In the genomic region with DNA sequence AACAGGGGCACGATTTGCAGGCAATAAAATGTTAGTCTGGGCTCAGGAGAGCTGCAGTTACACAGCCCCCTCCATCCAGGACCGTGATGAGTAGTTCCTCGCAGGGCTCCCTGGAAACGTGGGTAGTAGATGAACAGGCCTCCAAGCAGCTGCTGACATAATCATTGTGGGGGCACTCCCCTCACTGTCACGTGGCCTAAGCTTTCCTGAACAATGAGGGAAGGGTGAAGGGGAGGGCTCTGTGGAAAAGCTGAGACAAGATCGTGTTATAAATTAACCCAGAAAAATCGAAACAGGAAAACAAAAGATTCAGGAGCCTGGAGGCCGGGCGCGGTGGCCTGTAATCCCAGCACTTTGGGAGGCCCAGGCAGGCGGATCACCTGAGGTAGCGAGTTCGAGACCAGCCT, we compare ENCODE assay signal across 8 cellular contexts. TPM values are rescaled to one million over a fixed set of nuclear protein-coding genes. Genes with fewer than 3 reads are reported as not detected.
DNase-seq lines count a peak whose midpoint lies in the region; ATAC-seq and TF ChIP-seq lines count a peak whose summit lies in the region.

No MANE protein-coding gene starts in this region.

- ATAC-seq in HG02981 (IDR thresholded peaks at IDR 0.05; ENCODE audit: unreplicated experiment): no peak

- peak; percentile 95 for DNase-seq in AG09309 (ENCODE audit: low read depth)
- peak; percentile 78 for DNase-seq in HPDE6-E6E7 (ENCODE audit: extremely low spot score)
- peak; percentile 83 for DNase-seq in activated CD4-positive, alpha-beta memory T cell treated with anti-CD3 and anti-CD28 coated beads for 36 hours
- peak; percentile 95 for DNase-seq in epithelial cell of prostate (ENCODE audit: low read depth, low spot score)
- peak; percentile 85 for DNase-seq in middle frontal gyrus (ENCODE audit: extremely low spot score, low spot score)
- DNase-seq in NK-92 (lab: John Stamatoyannopoulos, UW; ENCODE audit: unreplicated experiment): no peak

- TF ChIP-seq CTCF in AG09309 (IDR thresholded peaks at IDR 0.05; ENCODE audit: control insufficient read depth, insufficient read depth, low read depth, low read length, missing control alignments): no peak

- peaks cover 37% of the 10 kb centered on the region for H3K4me1 Mint-ChIP-seq in activated CD4-positive, alpha-beta memory T cell treated with anti-CD3 and anti-CD28 coated beads for 36 hours (ENCODE audit: low read depth)

- no peaks in the 10 kb centered on the region for H3K9me3 Mint-ChIP-seq in activated CD4-positive, alpha-beta memory T cell treated with anti-CD3 and anti-CD28 coated beads for 36 hours

- peaks cover 0 to 2% (median 0%) of the 10 kb centered on the region in 5 donors for H3K9me3 ChIP-seq in subcutaneous abdominal adipose tissue (ENCODE audit: control insufficient read depth in 5 of 5, low read length in 5 of 5)

- peaks cover 0 to 30% (median 24%) of the 10 kb centered on the region in 5 donors for H3K36me3 ChIP-seq in subcutaneous abdominal adipose tissue (ENCODE audit: control insufficient read depth in 5 of 5, insufficient read depth in 5 of 5, low read length in 5 of 5)

- H3K9ac ChIP-seq in subcutaneous abdominal adipose tissue (ENCODE audit: low read length in 5 of 5): peak overlapping the region; percentile 57 to 96 (median 83)

- intact Hi-C loops in activated CD4-positive, alpha-beta memory T cell treated with anti-CD3 and anti-CD28 coated beads for 36 hours (cut with micrococcal nuclease): no loop called here

- H3K4me3 Mint-ChIP-seq in activated CD4-positive, alpha-beta memory T cell treated with anti-CD3 and anti-CD28 coated beads for 36 hours: peak overlapping the region; percentile 62

- peak overlapping the region; percentile 100 for H3K27ac ChIP-seq in epithelial cell of prostate
- peak overlapping the region; percentile 97 for H3K27ac ChIP-seq in subcutaneous abdominal adipose tissue (ENCODE audit: low read depth, low read length)

- H3K27ac Mint-ChIP-seq in activated CD4-positive, alpha-beta memory T cell treated with anti-CD3 and anti-CD28 coated beads for 36 hours: no peak overlapping the region

- peaks cover 0 to 5% (median 0%) of the 10 kb centered on the region in 5 donors for H3K27me3 ChIP-seq in subcutaneous abdominal adipose tissue (ENCODE audit: control insufficient read depth in 5 of 5, insufficient read depth in 4 of 5, low read length in 5 of 5)

- POLR2A ChIA-PET in activated CD4-positive, alpha-beta memory T cell treated with anti-CD3 and anti-CD28 coated beads for 36 hours (lab: Charles Lee): interaction anchor here (0.6 to 5.3 kb wide), 5 partner anchors 9 to 466 kb away, joined by 3 to 95 read pairs (median 16); a partner anchor contains a TSS

- H3K36me3 Mint-ChIP-seq in activated CD4-positive, alpha-beta memory T cell treated with anti-CD3 and anti-CD28 coated beads for 36 hours: peaks cover 1% of the 10 kb centered on the region

- no peaks in the 10 kb centered on the region for H3K27me3 Mint-ChIP-seq in activated CD4-positive, alpha-beta memory T cell treated with anti-CD3 and anti-CD28 coated beads for 36 hours

- peaks cover 27 to 78% (median 56%) of the 10 kb centered on the region in 5 donors for H3K4me1 ChIP-seq in subcutaneous abdominal adipose tissue (ENCODE audit: control insufficient read depth in 5 of 5, insufficient read depth in 5 of 5, low read length in 5 of 5)

- H3K4me3 ChIP-seq in AG09309 (ENCODE audit: control insufficient read depth, low read depth, low read length) (peak overlapping the region; percentile 27; the same call in 1 of the 2 replicates), subcutaneous abdominal adipose tissue (ENCODE audit: low read depth in 1 of 5, low read length in 5 of 5) (peak overlapping the region; percentile 54 to 100 (median 100))

- CTCF ChIA-PET in activated CD4-positive, alpha-beta memory T cell treated with anti-CD3 and anti-CD28 coated beads for 36 hours (lab: Charles Lee): interaction anchor here (0.6 to 8.7 kb wide), 7 partner anchors 15 to 1135 kb away, joined by 3 to 62 read pairs (median 4); a partner anchor contains a TSS

RNA-seq across cellular contexts. Expression of a gene that starts 1.3 kb away (rescaled TPM):
- total RNA-seq in activated CD4-positive, alpha-beta memory T cell treated with anti-CD3 and anti-CD28 coated beads for 36 hours: 10 to 100 TPM; 48.9 to 56.3 TPM

RNA-seq across cellular contexts. Expression of a gene that starts 9.2 kb away (rescaled TPM):
- 10 to 100 TPM; 30.1 to 30.4 TPM for total RNA-seq in activated CD4-positive, alpha-beta memory T cell treated with anti-CD3 and anti-CD28 coated beads for 36 hours

RNA-seq across cellular contexts. Expression of a gene that starts 22.6 kb away (rescaled TPM):
- total RNA-seq in activated CD4-positive, alpha-beta memory T cell treated with anti-CD3 and anti-CD28 coated beads for 36 hours: 10 to 100 TPM; 32.6 to 35.3 TPM

RNA-seq across cellular contexts. Expression of a gene that starts 29.6 kb away (rescaled TPM):
- total RNA-seq in activated CD4-positive, alpha-beta memory T cell treated with anti-CD3 and anti-CD28 coated beads for 36 hours: 1 to 10 TPM; 2.5 to 2.8 TPM

RNA-seq across cellular contexts. Expression of a gene that starts 35.2 kb away (rescaled TPM):
- under 1 TPM; 0.12 TPM for total RNA-seq in activated CD4-positive, alpha-beta memory T cell treated with anti-CD3 and anti-CD28 coated beads for 36 hours
